1 cellular context compared by ENCODE assay signal in genomic region chr19:39406656-39407393, GRCh38.
TF ChIP-seq lines count a peak whose summit lies in the region.

Gene ZFP36, plus strand, starts transcription at chr19:39406847. Its CDS starts 58 bp downstream, at chr19:39406905.

TF ChIP-seq in K562, 482 proteins besides CTCF, POLR2A, EP300 and RAD21 (continued from another document and continues in another):
- TF ChIP-seq, protein P1, sequence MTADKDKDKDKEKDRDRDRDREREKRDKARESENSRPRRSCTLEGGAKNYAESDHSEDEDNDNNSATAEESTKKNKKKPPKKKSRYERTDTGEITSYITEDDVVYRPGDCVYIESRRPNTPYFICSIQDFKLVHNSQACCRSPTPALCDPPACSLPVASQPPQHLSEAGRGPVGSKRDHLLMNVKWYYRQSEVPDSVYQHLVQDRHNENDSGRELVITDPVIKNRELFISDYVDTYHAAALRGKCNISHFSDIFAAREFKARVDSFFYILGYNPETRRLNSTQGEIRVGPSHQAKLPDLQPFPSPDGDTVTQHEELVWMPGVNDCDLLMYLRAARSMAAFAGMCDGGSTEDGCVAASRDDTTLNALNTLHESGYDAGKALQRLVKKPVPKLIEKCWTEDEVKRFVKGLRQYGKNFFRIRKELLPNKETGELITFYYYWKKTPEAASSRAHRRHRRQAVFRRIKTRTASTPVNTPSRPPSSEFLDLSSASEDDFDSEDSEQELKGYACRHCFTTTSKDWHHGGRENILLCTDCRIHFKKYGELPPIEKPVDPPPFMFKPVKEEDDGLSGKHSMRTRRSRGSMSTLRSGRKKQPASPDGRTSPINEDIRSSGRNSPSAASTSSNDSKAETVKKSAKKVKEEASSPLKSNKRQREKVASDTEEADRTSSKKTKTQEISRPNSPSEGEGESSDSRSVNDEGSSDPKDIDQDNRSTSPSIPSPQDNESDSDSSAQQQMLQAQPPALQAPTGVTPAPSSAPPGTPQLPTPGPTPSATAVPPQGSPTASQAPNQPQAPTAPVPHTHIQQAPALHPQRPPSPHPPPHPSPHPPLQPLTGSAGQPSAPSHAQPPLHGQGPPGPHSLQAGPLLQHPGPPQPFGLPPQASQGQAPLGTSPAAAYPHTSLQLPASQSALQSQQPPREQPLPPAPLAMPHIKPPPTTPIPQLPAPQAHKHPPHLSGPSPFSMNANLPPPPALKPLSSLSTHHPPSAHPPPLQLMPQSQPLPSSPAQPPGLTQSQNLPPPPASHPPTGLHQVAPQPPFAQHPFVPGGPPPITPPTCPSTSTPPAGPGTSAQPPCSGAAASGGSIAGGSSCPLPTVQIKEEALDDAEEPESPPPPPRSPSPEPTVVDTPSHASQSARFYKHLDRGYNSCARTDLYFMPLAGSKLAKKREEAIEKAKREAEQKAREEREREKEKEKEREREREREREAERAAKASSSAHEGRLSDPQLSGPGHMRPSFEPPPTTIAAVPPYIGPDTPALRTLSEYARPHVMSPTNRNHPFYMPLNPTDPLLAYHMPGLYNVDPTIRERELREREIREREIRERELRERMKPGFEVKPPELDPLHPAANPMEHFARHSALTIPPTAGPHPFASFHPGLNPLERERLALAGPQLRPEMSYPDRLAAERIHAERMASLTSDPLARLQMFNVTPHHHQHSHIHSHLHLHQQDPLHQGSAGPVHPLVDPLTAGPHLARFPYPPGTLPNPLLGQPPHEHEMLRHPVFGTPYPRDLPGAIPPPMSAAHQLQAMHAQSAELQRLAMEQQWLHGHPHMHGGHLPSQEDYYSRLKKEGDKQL (CRISPR knock-in tag; IDR thresholded peaks at IDR 0.05; ENCODE audit: borderline replicate concordance), result peak; percentile 58; the same call in 1 of the 2 replicates
- TF ChIP-seq SUPT5H (IDR thresholded peaks at IDR 0.05), result peak; percentile 98
- TF ChIP-seq, protein P2, sequence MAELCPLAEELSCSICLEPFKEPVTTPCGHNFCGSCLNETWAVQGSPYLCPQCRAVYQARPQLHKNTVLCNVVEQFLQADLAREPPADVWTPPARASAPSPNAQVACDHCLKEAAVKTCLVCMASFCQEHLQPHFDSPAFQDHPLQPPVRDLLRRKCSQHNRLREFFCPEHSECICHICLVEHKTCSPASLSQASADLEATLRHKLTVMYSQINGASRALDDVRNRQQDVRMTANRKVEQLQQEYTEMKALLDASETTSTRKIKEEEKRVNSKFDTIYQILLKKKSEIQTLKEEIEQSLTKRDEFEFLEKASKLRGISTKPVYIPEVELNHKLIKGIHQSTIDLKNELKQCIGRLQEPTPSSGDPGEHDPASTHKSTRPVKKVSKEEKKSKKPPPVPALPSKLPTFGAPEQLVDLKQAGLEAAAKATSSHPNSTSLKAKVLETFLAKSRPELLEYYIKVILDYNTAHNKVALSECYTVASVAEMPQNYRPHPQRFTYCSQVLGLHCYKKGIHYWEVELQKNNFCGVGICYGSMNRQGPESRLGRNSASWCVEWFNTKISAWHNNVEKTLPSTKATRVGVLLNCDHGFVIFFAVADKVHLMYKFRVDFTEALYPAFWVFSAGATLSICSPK (IDR thresholded peaks at IDR 0.05; ENCODE audit: borderline replicate concordance), result no peak
- TF ChIP-seq SIN3B (IDR thresholded peaks at IDR 0.05; ENCODE audit: low read depth), result peak; percentile 29; the same call in 1 of the 2 replicates
- TF ChIP-seq POLR3A (IDR thresholded peaks at IDR 0.05; ENCODE audit: borderline replicate concordance, extremely low read depth, insufficient read depth, insufficient read length), result no peak
- TF ChIP-seq L3MBTL2 (IDR thresholded peaks at IDR 0.05), result no peak
- TF ChIP-seq NEUROD1 (IDR thresholded peaks at IDR 0.05; ENCODE audit: borderline replicate concordance, low read depth, low read length, partially characterized antibody), result peak; percentile 8
- no peak for TF ChIP-seq FUS (optimal IDR thresholded peaks at IDR 0.05; ENCODE audit: low read depth, low read length)
- no peak for TF ChIP-seq SETDB1 (IDR thresholded peaks at IDR 0.05; ENCODE audit: low read length)
- no peak for TF ChIP-seq FOXJ2 (tag; IDR thresholded peaks at IDR 0.05)
- no peak for TF ChIP-seq IRF9 (tag; IDR thresholded peaks at IDR 0.05)
- no peak for TF ChIP-seq STAG1 (CRISPR knock-in tag; IDR thresholded peaks at IDR 0.05; ENCODE audit: borderline replicate concordance)
- TF ChIP-seq EWSR1 (IDR thresholded peaks at IDR 0.05; ENCODE audit: borderline replicate concordance, low read depth, partially characterized antibody), result no peak
- TF ChIP-seq ZSCAN32 (CRISPR knock-in tag; IDR thresholded peaks at IDR 0.05), result no peak
- TF ChIP-seq, protein P3, sequence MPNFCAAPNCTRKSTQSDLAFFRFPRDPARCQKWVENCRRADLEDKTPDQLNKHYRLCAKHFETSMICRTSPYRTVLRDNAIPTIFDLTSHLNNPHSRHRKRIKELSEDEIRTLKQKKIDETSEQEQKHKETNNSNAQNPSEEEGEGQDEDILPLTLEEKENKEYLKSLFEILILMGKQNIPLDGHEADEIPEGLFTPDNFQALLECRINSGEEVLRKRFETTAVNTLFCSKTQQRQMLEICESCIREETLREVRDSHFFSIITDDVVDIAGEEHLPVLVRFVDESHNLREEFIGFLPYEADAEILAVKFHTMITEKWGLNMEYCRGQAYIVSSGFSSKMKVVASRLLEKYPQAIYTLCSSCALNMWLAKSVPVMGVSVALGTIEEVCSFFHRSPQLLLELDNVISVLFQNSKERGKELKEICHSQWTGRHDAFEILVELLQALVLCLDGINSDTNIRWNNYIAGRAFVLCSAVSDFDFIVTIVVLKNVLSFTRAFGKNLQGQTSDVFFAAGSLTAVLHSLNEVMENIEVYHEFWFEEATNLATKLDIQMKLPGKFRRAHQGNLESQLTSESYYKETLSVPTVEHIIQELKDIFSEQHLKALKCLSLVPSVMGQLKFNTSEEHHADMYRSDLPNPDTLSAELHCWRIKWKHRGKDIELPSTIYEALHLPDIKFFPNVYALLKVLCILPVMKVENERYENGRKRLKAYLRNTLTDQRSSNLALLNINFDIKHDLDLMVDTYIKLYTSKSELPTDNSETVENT (CRISPR knock-in tag; IDR thresholded peaks at IDR 0.05), result 0 out of 2 replicates have a peak, but pooled peaks have one; percentile 49
- no peak for TF ChIP-seq ZFP1 (CRISPR knock-in tag; IDR thresholded peaks at IDR 0.05)
- no peak for TF ChIP-seq ZBTB8A (IDR thresholded peaks at IDR 0.05; ENCODE audit: partially characterized antibody)
- no peak for TF ChIP-seq NR0B1 (IDR thresholded peaks at IDR 0.05; ENCODE audit: partially characterized antibody)
- TF ChIP-seq ZNF57 (CRISPR knock-in tag; IDR thresholded peaks at IDR 0.05), result no peak
- no peak for TF ChIP-seq MECOM (CRISPR knock-in tag; IDR thresholded peaks at IDR 0.05)
- TF ChIP-seq SIRT6 (IDR thresholded peaks at IDR 0.05; ENCODE audit: low read depth, low read length), result no peak
- no peak for TF ChIP-seq FOSL1 (tag; conservative IDR thresholded peaks at IDR 0.05)
- TF ChIP-seq KAT7 (CRISPR knock-in tag; IDR thresholded peaks at IDR 0.05; ENCODE audit: borderline replicate concordance), result peak; percentile 90; the same call in 1 of the 2 replicates
- peak; percentile 49; the same call in 1 of the 2 replicates for TF ChIP-seq TAF7 (tag; IDR thresholded peaks at IDR 0.05)
- TF ChIP-seq NFXL1 (CRISPR knock-in tag; IDR thresholded peaks at IDR 0.05), result no peak
- TF ChIP-seq, protein P4, sequence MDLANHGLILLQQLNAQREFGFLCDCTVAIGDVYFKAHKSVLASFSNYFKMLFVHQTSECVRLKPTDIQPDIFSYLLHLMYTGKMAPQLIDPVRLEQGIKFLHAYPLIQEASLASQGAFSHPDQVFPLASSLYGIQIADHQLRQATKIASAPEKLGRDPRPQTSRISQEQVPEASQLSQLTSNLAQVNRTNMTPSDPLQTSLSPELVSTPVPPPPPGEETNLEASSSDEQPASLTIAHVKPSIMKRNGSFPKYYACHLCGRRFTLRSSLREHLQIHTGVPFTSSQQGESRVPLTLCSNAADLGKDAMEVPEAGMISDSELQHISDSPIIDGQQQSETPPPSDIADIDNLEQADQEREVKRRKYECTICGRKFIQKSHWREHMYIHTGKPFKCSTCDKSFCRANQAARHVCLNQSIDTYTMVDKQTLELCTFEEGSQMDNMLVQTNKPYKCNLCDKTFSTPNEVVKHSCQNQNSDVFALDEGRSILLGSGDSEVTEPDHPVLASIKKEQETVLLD (IDR thresholded peaks at IDR 0.05), result no peak; the same call in 1 of the 2 replicates
- no peak; the same call in 1 of the 2 replicates for TF ChIP-seq GATAD2A (IDR thresholded peaks at IDR 0.05)
- peak; percentile 34 for TF ChIP-seq TAF9B (IDR thresholded peaks at IDR 0.05; ENCODE audit: partially characterized antibody)
- TF ChIP-seq KDM1A (IDR thresholded peaks at IDR 0.05), result no peak
- TF ChIP-seq, protein P5, sequence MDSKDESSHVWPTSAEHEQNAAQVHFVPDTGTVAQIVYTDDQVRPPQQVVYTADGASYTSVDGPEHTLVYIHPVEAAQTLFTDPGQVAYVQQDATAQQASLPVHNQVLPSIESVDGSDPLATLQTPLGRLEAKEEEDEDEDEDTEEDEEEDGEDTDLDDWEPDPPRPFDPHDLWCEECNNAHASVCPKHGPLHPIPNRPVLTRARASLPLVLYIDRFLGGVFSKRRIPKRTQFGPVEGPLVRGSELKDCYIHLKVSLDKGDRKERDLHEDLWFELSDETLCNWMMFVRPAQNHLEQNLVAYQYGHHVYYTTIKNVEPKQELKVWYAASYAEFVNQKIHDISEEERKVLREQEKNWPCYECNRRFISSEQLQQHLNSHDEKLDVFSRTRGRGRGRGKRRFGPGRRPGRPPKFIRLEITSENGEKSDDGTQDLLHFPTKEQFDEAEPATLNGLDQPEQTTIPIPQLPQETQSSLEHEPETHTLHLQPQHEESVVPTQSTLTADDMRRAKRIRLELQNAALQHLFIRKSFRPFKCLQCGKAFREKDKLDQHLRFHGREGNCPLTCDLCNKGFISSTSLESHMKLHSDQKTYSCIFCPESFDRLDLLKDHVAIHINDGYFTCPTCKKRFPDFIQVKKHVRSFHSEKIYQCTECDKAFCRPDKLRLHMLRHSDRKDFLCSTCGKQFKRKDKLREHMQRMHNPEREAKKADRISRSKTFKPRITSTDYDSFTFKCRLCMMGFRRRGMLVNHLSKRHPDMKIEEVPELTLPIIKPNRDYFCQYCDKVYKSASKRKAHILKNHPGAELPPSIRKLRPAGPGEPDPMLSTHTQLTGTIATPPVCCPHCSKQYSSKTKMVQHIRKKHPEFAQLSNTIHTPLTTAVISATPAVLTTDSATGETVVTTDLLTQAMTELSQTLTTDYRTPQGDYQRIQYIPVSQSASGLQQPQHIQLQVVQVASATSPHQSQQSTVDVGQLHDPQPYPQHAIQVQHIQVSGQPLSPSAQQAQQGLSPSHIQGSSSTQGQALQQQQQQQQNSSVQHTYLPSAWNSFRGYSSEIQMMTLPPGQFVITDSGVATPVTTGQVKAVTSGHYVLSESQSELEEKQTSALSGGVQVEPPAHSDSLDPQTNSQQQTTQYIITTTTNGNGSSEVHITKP (IDR thresholded peaks at IDR 0.05; ENCODE audit: partially characterized antibody), result peak; percentile 69
- TF ChIP-seq MAFF (IDR thresholded peaks at IDR 0.05; ENCODE audit: low read length), result no peak
- 0 out of 2 replicates have a peak, but pooled peaks have one; percentile 39 for TF ChIP-seq HMBOX1 (IDR thresholded peaks at IDR 0.05)
- TF ChIP-seq ZNF75A (CRISPR knock-in tag; IDR thresholded peaks at IDR 0.05), result no peak
- peak; percentile 24; the same call in 1 of the 2 replicates for TF ChIP-seq E2F4 (CRISPR knock-in tag; IDR thresholded peaks at IDR 0.05; ENCODE audit: low read depth)
- TF ChIP-seq ZNF583 (CRISPR knock-in tag; IDR thresholded peaks at IDR 0.05), result no peak
- TF ChIP-seq ZNF707 (CRISPR knock-in tag; conservative IDR thresholded peaks at IDR 0.05), result no peak
- TF ChIP-seq, protein P6, sequence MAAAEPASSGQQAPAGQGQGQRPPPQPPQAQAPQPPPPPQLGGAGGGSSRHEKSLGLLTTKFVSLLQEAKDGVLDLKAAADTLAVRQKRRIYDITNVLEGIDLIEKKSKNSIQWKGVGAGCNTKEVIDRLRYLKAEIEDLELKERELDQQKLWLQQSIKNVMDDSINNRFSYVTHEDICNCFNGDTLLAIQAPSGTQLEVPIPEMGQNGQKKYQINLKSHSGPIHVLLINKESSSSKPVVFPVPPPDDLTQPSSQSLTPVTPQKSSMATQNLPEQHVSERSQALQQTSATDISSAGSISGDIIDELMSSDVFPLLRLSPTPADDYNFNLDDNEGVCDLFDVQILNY (CRISPR knock-in tag; IDR thresholded peaks at IDR 0.05), result no peak
- TF ChIP-seq MYBL2 (IDR thresholded peaks at IDR 0.05; ENCODE audit: low read depth), result no peak
- TF ChIP-seq MYBL2 (CRISPR knock-in tag; IDR thresholded peaks at IDR 0.05; ENCODE audit: borderline replicate concordance), result no peak
